8 cellular contexts compared by ENCODE assay signal in the genomic region with DNA sequence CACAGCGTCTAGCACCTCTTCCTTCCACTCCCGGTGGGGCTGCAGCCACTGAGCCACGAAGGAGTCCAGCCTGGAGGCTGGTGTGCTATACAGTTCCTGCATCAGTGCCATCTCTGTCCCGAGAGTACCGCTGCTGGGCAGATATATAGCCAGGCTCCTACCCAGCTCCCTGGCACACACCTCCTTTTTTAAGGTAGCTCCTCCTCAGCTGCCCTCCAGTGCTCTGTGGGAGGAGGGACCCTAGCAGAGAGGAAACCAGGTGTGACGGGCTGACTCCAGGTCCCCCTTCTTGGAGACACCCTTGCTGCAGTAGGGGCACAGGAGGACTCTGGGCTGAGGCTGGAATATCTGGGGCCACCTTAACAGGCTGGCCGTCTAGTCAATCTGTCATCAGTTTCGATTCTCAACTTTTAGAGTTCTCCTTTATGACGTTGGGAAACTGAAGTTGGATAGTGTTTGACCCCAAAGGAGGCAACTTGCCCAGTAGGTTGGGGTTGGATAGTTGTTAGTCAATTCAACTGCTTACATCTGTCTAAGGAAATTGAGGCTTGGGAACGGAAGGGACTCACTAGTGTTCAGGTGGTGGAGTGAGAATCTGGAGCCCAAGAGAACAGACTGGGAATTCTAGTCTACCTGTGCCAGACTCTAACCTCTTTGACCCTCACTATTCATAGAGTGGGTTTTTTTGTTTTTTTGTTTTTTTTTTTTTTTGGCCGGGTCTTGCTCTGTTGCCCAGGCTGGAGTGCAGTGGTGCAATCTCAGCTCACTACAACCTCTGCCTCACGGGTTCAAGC. TPM values are rescaled to one million over a fixed set of nuclear protein-coding genes. Genes with fewer than 3 reads are reported as not detected.
DNase-seq lines count a peak whose midpoint lies in the region; ATAC-seq and TF ChIP-seq lines count a peak whose summit lies in the region.

A gene with protein sequence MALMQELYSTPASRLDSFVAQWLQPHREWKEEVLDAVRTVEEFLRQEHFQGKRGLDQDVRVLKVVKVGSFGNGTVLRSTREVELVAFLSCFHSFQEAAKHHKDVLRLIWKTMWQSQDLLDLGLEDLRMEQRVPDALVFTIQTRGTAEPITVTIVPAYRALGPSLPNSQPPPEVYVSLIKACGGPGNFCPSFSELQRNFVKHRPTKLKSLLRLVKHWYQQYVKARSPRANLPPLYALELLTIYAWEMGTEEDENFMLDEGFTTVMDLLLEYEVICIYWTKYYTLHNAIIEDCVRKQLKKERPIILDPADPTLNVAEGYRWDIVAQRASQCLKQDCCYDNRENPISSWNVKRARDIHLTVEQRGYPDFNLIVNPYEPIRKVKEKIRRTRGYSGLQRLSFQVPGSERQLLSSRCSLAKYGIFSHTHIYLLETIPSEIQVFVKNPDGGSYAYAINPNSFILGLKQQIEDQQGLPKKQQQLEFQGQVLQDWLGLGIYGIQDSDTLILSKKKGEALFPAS (minus strand): TSS at position 386 of the 794 bp plus-strand sequence. CDS start 275 bp downstream, at position 111.

- peak within 1 kb of the TSS; percentile 51 for H3K9ac ChIP-seq in HCT116 (ENCODE audit: low read length)

- TF ChIP-seq RAD21 in HCT116 (IDR thresholded peaks at IDR 0.05; ENCODE audit: low read depth): no peak

- intact Hi-C loops in HCT116 (cut with micrococcal nuclease) (no loop called here), left cardiac atrium (cut with DNase I) (no loop called here)

- peak within 1 kb of the TSS; percentile 95 for H2AFZ ChIP-seq in HCT116 (ENCODE audit: low read depth, low read length, poor library complexity, severe bottlenecking)

- H3K4me3 ChIP-seq in HCT116 (replicated peaks in 1 of 2; ENCODE audit: low read depth in 1 of 2, low read length in 2 of 2): peak within 1 kb of the TSS; percentile 57 to 75

- H3K27ac ChIP-seq in HCT116 (ENCODE audit: low read depth, low read length): no peak within 1 kb of the TSS

- no peak for TF ChIP-seq CTCF in HCT116 (IDR thresholded peaks at IDR 0.05 in 2 of 3, conservative IDR thresholded peaks at IDR 0.05 in 1 of 3; ENCODE audit: borderline replicate concordance in 1 of 3, insufficient read depth in 1 of 3, low read depth in 2 of 3, low read length in 2 of 3)

- DNase-seq in GM04504 (ENCODE audit: low read depth) (peak; percentile 43), HCT116 (ENCODE audit: low read depth, low spot score) (no peak), NOMO-1 treated with DMSO at 0.1 percent for 48 hours (lab: John Stamatoyannopoulos, UW; ENCODE audit: unreplicated experiment) (peak; percentile 87), left cardiac atrium (peak; percentile 42), DMS 273 treated with DMSO at 0.1 percent for 48 hours (lab: John Stamatoyannopoulos, UW) (no peak), NCI-H2171 (lab: John Stamatoyannopoulos, UW) (no peak)
- peak; percentile 41 for DNase-seq in activated T-helper 9 cell treated with anti-CD3 and anti-CD28 coated beads, Interleukin-2, amount 50 U/mL, for 16 hours (ENCODE audit: low read depth)
- DNase-seq in stimulated activated CD4-positive, alpha-beta T cell treated with anti-CD3 and anti-CD28 coated beads, Interleukin-2, amount 100 ng/mL, for 24 hours: peak; percentile 35 to 53

- H3K4me1 ChIP-seq in HCT116 (ENCODE audit: control insufficient read depth in 1 of 2, insufficient read depth in 2 of 2, low read length in 2 of 2): peaks cover 14 to 50% of the 10 kb centered on the region in 2 experiments

- H3K9me3 ChIP-seq in HCT116 (ENCODE audit: control insufficient read depth in 1 of 2, insufficient read depth in 1 of 2, low read depth in 1 of 2, low read length in 2 of 2): no peaks in the 10 kb centered on the region

- POLR2A ChIA-PET in HCT116 (lab: Charles Lee): interaction anchor here (1.0 to 1.1 kb wide), 3 partner anchors 9 to 748 kb away, joined by 3 to 5 read pairs (median 3); a partner anchor contains a TSS

- H3K79me2 ChIP-seq in HCT116 (ENCODE audit: insufficient read depth, low read length): no peaks in the 10 kb centered on the region

- peak; percentile 82 for TF ChIP-seq POLR2A in HCT116 (IDR thresholded peaks at IDR 0.05; ENCODE audit: borderline replicate concordance, extremely low read depth, insufficient read depth, insufficient read length)

- peak; percentile 93 for ATAC-seq in HCT116
- ATAC-seq in left cardiac atrium: peak; percentile 82 to 87

- RAD21 ChIA-PET in HCT116 (lab: Charles Lee; ENCODE audit: low non-redundant PET in 1 of 2, low total read pairs in 2 of 2, uncharacterized antibody in 2 of 2, unreplicated experiment in 2 of 2): no interaction called here

- H3K36me3 ChIP-seq in HCT116 (ENCODE audit: control insufficient read depth in 1 of 2, insufficient read depth in 2 of 2, low read length in 2 of 2): no peaks in the 10 kb centered on the region

- no TSS peak for BruUV-seq in HCT116 (replicated peaks; lab: Mats Ljungman, UMichigan)

- H4K20me1 ChIP-seq in HCT116 (ENCODE audit: insufficient read depth): no peaks in the 10 kb centered on the region

- CTCF ChIA-PET in HCT116 (lab: Charles Lee): no interaction called here

- H3K9me2 ChIP-seq in HCT116 (ENCODE audit: insufficient read depth): no peaks in the 10 kb centered on the region

- H3K27me3 ChIP-seq in HCT116 (ENCODE audit: insufficient read depth, low read length): peaks cover 3% of the 10 kb centered on the region; the same call in 1 of the 2 replicates

- peak within 1 kb of the TSS; percentile 97 for H3K4me2 ChIP-seq in HCT116 (ENCODE audit: low read length)

TF ChIP-seq in HCT116, 20 proteins besides CTCF, POLR2A, EP300 and RAD21:
- peak; percentile 29; the same call in 1 of the 2 replicates for TF ChIP-seq JUND (IDR thresholded peaks at IDR 0.05)
- peak; percentile 82 for TF ChIP-seq SP1 (IDR thresholded peaks at IDR 0.05; ENCODE audit: low read depth)
- TF ChIP-seq, protein P1, sequence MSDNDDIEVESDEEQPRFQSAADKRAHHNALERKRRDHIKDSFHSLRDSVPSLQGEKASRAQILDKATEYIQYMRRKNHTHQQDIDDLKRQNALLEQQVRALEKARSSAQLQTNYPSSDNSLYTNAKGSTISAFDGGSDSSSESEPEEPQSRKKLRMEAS (IDR thresholded peaks at IDR 0.05): 0 out of 2 replicates have a peak, but pooled peaks have one; percentile 24
- peak; percentile 85 for TF ChIP-seq POLR2AphosphoS5 (IDR thresholded peaks at IDR 0.05; ENCODE audit: low read depth, low read length)
- no peak for TF ChIP-seq ZNF274 (IDR thresholded peaks at IDR 0.05; ENCODE audit: low read depth, low read length)

RNA-seq across cellular contexts. Expression of the gene that starts here (rescaled TPM):
- total RNA-seq in HCT116 (2021; ENCODE audit: unreplicated experiment) (4.1 TPM), left cardiac atrium (1 to 10 TPM in 1 of 2 donors, under 1 TPM in 1; 0.35 to 1.6 TPM)
- polyA plus RNA-seq in HCT116 (2012): 2.8 and 5.2 TPM in 2 replicates

Comparison
In these comparisons a context has a peak if more than half of its experiments do, and no peak if none do; other contexts are left out.
1. DNase-seq: peak in GM04504 (single experiment), NOMO-1 treated with DMSO at 0.1 percent for 48 hours (single experiment), activated T-helper 9 cell treated with anti-CD3 and anti-CD28 coated beads, Interleukin-2, amount 50 U/mL, for 16 hours (single experiment), left cardiac atrium (single experiment) and stimulated activated CD4-positive, alpha-beta T cell treated with anti-CD3 and anti-CD28 coated beads, Interleukin-2, amount 100 ng/mL, for 24 hours (2 of 2); none in HCT116 (single experiment), DMS 273 treated with DMSO at 0.1 percent for 48 hours (single experiment) and NCI-H2171 (single experiment).